ENCODE assay signal across 1 cellular context in the genomic region with DNA sequence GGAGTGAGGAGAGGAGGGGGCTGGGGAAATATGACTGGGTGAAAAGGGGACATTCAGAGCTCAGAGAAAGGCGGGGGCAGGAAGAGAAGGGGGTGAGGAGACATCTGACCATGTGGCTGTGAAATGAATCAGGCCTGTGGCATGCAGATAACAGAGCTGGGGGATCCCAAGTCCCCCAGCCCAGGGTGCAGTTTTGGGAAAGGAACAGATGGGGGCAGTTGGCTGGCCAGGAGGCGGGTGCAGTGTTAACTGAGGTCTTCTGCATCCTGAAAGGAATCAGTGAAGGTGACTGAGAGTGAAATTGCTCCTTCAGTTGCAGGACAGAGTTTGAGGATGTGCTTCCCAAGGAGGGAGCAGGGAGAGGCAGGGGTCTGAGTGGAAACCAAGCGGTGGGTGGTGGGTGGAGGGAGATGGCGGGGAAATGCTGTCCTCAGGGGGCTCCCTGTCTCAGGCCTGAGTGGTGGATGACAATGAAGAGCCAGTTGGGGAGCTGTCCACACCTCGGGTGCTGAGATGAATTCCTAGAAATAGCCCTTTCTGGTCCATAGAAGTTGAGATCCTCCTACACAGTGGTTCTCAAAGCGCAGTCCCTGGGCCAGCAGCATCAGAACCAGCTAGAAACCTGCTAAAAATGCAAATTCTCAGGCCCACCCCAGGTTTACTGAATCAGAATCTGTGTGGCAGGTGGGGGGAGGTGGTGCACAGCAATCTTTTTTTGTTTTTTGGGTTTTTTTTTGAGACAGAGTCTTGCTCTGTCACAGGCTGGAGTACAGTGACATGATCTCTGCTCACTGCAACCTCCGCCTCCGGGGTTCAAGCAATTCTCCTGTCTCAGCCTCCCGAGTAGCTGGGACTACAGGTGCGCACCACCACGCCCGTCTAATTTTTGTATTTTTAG.
TF ChIP-seq lines count a peak whose summit lies in the region.

No MANE protein-coding gene starts in this region.

TF ChIP-seq in WTC11, 78 proteins besides CTCF, POLR2A, EP300 and RAD21 (continued from another document):
- TF ChIP-seq ARID4B (CRISPR knock-in tag; IDR thresholded peaks at IDR 0.05; ENCODE audit: borderline replicate concordance) (no peak), NFE2L1 (CRISPR knock-in tag; IDR thresholded peaks at IDR 0.05) (no peak), FOXP1 (CRISPR knock-in tag; IDR thresholded peaks at IDR 0.05; ENCODE audit: borderline replicate concordance) (no peak), TCF7 (CRISPR knock-in tag; IDR thresholded peaks at IDR 0.05; ENCODE audit: low read depth) (no peak), CREB1 (CRISPR knock-in tag; IDR thresholded peaks at IDR 0.05) (no peak), CDX4 (CRISPR knock-in tag; IDR thresholded peaks at IDR 0.05; ENCODE audit: borderline replicate concordance) (no peak), PRRX2 (CRISPR knock-in tag; IDR thresholded peaks at IDR 0.05) (no peak), E2F1 (CRISPR knock-in tag; IDR thresholded peaks at IDR 0.05) (no peak), ESRRA (CRISPR knock-in tag; IDR thresholded peaks at IDR 0.05; ENCODE audit: borderline replicate concordance) (no peak), ZNF219 (CRISPR knock-in tag; IDR thresholded peaks at IDR 0.05; ENCODE audit: borderline replicate concordance) (no peak), MLX (CRISPR knock-in tag; IDR thresholded peaks at IDR 0.05) (no peak), FOXP4 (CRISPR knock-in tag; IDR thresholded peaks at IDR 0.05) (no peak)
- TF ChIP-seq, protein P1, sequence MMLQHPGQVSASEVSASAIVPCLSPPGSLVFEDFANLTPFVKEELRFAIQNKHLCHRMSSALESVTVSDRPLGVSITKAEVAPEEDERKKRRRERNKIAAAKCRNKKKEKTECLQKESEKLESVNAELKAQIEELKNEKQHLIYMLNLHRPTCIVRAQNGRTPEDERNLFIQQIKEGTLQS (CRISPR knock-in tag; conservative IDR thresholded peaks at IDR 0.05): no peak
- TF ChIP-seq, protein P2, sequence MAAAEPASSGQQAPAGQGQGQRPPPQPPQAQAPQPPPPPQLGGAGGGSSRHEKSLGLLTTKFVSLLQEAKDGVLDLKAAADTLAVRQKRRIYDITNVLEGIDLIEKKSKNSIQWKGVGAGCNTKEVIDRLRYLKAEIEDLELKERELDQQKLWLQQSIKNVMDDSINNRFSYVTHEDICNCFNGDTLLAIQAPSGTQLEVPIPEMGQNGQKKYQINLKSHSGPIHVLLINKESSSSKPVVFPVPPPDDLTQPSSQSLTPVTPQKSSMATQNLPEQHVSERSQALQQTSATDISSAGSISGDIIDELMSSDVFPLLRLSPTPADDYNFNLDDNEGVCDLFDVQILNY (CRISPR knock-in tag; IDR thresholded peaks at IDR 0.05): no peak
- TF ChIP-seq, protein P3, sequence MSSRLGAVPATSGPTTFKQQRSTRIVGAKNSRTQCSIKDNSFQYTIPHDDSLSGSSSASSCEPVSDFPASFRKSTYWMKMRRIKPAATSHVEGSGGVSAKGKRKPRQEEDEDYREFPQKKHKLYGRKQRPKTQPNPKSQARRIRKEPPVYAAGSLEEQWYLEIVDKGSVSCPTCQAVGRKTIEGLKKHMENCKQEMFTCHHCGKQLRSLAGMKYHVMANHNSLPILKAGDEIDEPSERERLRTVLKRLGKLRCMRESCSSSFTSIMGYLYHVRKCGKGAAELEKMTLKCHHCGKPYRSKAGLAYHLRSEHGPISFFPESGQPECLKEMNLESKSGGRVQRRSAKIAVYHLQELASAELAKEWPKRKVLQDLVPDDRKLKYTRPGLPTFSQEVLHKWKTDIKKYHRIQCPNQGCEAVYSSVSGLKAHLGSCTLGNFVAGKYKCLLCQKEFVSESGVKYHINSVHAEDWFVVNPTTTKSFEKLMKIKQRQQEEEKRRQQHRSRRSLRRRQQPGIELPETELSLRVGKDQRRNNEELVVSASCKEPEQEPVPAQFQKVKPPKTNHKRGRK (CRISPR knock-in tag; IDR thresholded peaks at IDR 0.05; ENCODE audit: borderline replicate concordance): no peak
TF ChIP-seq in WTC11: peak in this region for 0.
